ENCODE assay signal across 20 cellular contexts in the genomic region with DNA sequence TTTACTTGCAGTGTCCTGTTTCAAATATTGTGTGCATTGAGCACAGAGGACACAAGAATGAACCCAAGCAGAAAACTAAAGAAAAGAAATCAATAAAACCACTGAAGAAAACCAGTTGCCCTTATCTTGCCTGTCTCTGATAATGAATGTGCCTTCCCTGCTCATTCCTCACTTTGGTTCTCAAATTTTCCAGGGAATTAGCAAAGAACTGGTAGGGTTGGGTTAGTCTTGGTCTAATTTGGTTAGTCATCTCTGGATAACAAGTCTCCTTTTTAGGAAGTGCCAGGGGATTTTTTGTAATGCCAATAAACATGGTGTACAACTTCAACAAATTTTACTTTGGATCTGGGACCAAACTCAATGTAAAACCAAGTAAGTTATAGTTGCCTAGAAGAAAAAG.
DNase-seq lines count a peak whose midpoint lies in the region; ATAC-seq, FAIRE-seq and TF ChIP-seq lines count a peak whose summit lies in the region.
"Had no signal": no experiment of that assay in that cellular context is flagged by ENCODE, and none has a peak within 500 bp of the region (broad histone marks: within the 10 kb centered on the region; RNA-seq: fewer than 3 reads in every experiment).

No MANE protein-coding gene starts in this region.

- H3K27me3 ChIP-seq in SU-DHL-6 (ENCODE audit: low read length) (no peaks in the 10 kb centered on the region), bronchial epithelial cell (ENCODE audit: control insufficient read depth, insufficient read depth, low read length) (no peaks in the 10 kb centered on the region)
- H3K27me3 ChIP-seq: cardiac muscle cell, pancreas had no signal

- TF ChIP-seq CTCF in SU-DHL-6 (IDR thresholded peaks at IDR 0.05; ENCODE audit: insufficient read depth, low read length, poor library complexity, severe bottlenecking) (no peak), bronchial epithelial cell (IDR thresholded peaks at IDR 0.05; ENCODE audit: insufficient read depth, low read length, severe bottlenecking) (no peak), coronary artery (IDR thresholded peaks at IDR 0.05) (no peak)

- peak overlapping the region; percentile 99 for H3K27ac Mint-ChIP-seq in activated T-cell treated with anti-CD3 and anti-CD28 coated beads, Interleukin-2, amount 50 U/mL, for 24 hours
- H3K27ac Mint-ChIP-seq in stimulated activated memory B cell treated with anti-CD40 and anti-IgM and Interleukin-4, amounts not matched to agents 10 μg/mL and 1 μg/mL and 100 μg/mL, for 72 hours: peak overlapping the region; percentile 86

- no peaks in the 10 kb centered on the region for H3K79me2 ChIP-seq in SU-DHL-6 (ENCODE audit: insufficient read depth, low read length)

- peak overlapping the region; percentile 33 for H3K4me3 ChIP-seq in SU-DHL-6 (ENCODE audit: insufficient read depth, low read length, poor library complexity, severe bottlenecking)
- H3K4me3 ChIP-seq in bronchial epithelial cell (ENCODE audit: low read depth, low read length): no peak overlapping the region
- H3K4me3 ChIP-seq in coronary artery: no peak overlapping the region
- H3K4me3 ChIP-seq: cardiac muscle cell, mucosa of descending colon, pancreas had no signal

- H3K4me1 Mint-ChIP-seq in activated T-cell treated with anti-CD3 and anti-CD28 coated beads, Interleukin-2, amount 50 U/mL, for 24 hours (ENCODE audit: low read depth): peaks cover 92% of the 10 kb centered on the region
- H3K4me1 Mint-ChIP-seq in stimulated activated memory B cell treated with anti-CD40 and anti-IgM and Interleukin-4, amounts not matched to agents 10 μg/mL and 1 μg/mL and 100 μg/mL, for 72 hours: peaks cover 92% of the 10 kb centered on the region

- H3K36me3 Mint-ChIP-seq in activated T-cell treated with anti-CD3 and anti-CD28 coated beads, Interleukin-2, amount 50 U/mL, for 24 hours (ENCODE audit: low read depth): peaks cover 99% of the 10 kb centered on the region
- H3K36me3 Mint-ChIP-seq in stimulated activated memory B cell treated with anti-CD40 and anti-IgM and Interleukin-4, amounts not matched to agents 10 μg/mL and 1 μg/mL and 100 μg/mL, for 72 hours: peaks cover 13% of the 10 kb centered on the region

- no peaks in the 10 kb centered on the region for H3K9me3 ChIP-seq in SU-DHL-6 (ENCODE audit: insufficient read depth, low read length)
- H3K9me3 ChIP-seq: Caco-2, mucosa of descending colon, pancreas had no signal

- no peaks in the 10 kb centered on the region for H3K36me3 ChIP-seq in SU-DHL-6 (ENCODE audit: low read length)
- H3K36me3 ChIP-seq in bronchial epithelial cell (ENCODE audit: control insufficient read depth, insufficient read depth, low read length): no peaks in the 10 kb centered on the region
- H3K36me3 ChIP-seq: cardiac muscle cell, pancreas had no signal

- H3K4me2 ChIP-seq in SU-DHL-6 (ENCODE audit: low read depth, low read length, poor library complexity, severe bottlenecking): peak overlapping the region; percentile 81

- no peaks in the 10 kb centered on the region for H3K27me3 Mint-ChIP-seq in activated T-cell treated with anti-CD3 and anti-CD28 coated beads, Interleukin-2, amount 50 U/mL, for 24 hours
- no peaks in the 10 kb centered on the region for H3K27me3 Mint-ChIP-seq in stimulated activated memory B cell treated with anti-CD40 and anti-IgM and Interleukin-4, amounts not matched to agents 10 μg/mL and 1 μg/mL and 100 μg/mL, for 72 hours

- H3K9me2 ChIP-seq in SU-DHL-6 (replicated peaks; ENCODE audit: insufficient read depth, low read length): no peaks in the 10 kb centered on the region

- H3F3A ChIP-seq in SU-DHL-6 (ENCODE audit: insufficient read depth): peaks cover 51% of the 10 kb centered on the region

- peak overlapping the region; percentile 74 for H3K9ac ChIP-seq in SU-DHL-6 (ENCODE audit: low read length)

- H3K27ac ChIP-seq in SU-DHL-6 (ENCODE audit: low read depth, low read length): peak overlapping the region; percentile 100
- no peak overlapping the region for H3K27ac ChIP-seq in coronary artery
- H3K27ac ChIP-seq: cardiac muscle cell, pancreas had no signal

- no peak for ATAC-seq in stimulated activated memory B cell treated with anti-CD40 and anti-IgM and Interleukin-4, amounts not matched to agents 10 μg/mL and 1 μg/mL and 100 μg/mL, for 72 hours
- ATAC-seq in GM21381 (IDR thresholded peaks at IDR 0.05; ENCODE audit: unreplicated experiment): no peak
- ATAC-seq: pancreas had no signal

- H2AFZ ChIP-seq in SU-DHL-6 (ENCODE audit: low read depth, low read length, severe bottlenecking): no peak overlapping the region

- no peaks in the 10 kb centered on the region for H3K9me3 Mint-ChIP-seq in activated T-cell treated with anti-CD3 and anti-CD28 coated beads, Interleukin-2, amount 50 U/mL, for 24 hours
- H3K9me3 Mint-ChIP-seq in stimulated activated memory B cell treated with anti-CD40 and anti-IgM and Interleukin-4, amounts not matched to agents 10 μg/mL and 1 μg/mL and 100 μg/mL, for 72 hours: no peaks in the 10 kb centered on the region

- no peak for FAIRE-seq in bronchial epithelial cell (lab: Jason Lieb, UNC)
- FAIRE-seq: G401.6, pancreas had no signal

- H4K20me1 ChIP-seq in SU-DHL-6 (ENCODE audit: low read depth, low read length): no peaks in the 10 kb centered on the region

- H3K4me3 Mint-ChIP-seq in activated T-cell treated with anti-CD3 and anti-CD28 coated beads, Interleukin-2, amount 50 U/mL, for 24 hours: peak overlapping the region; percentile 86
- no peak overlapping the region for H3K4me3 Mint-ChIP-seq in stimulated activated memory B cell treated with anti-CD40 and anti-IgM and Interleukin-4, amounts not matched to agents 10 μg/mL and 1 μg/mL and 100 μg/mL, for 72 hours

- no peak for DNase-seq in activated T-cell treated with anti-CD3 and anti-CD28 coated beads, Interleukin-2, amount 50 U/mL, for 24 hours
- DNase-seq in activated T-cell treated with anti-CD3 and anti-CD28 coated beads, Interleukin-2, amount 50 U/mL, for 48 hours: no peak
- DNase-seq in bronchial epithelial cell (ENCODE audit: low read depth) (peak; percentile 20), KG1 (lab: John Stamatoyannopoulos, UW) (no peak), coronary artery (ENCODE audit: low spot score) (no peak)
- DNase-seq: ACHN; activated CD4-positive, alpha-beta T cell treated with anti-CD3 and anti-CD28 coated beads for 1 hour; activated effector memory CD4-positive, alpha-beta T cell treated with anti-CD3 and anti-CD28 coated beads, Interleukin-2, amount 50 U/mL, for 16 hours; Caco-2; hippocampal formation; kidney glomerular epithelial cell; mucosa of descending colon; NCI-H1092; NCI-H774; pancreas had no signal
